In the genomic region with DNA sequence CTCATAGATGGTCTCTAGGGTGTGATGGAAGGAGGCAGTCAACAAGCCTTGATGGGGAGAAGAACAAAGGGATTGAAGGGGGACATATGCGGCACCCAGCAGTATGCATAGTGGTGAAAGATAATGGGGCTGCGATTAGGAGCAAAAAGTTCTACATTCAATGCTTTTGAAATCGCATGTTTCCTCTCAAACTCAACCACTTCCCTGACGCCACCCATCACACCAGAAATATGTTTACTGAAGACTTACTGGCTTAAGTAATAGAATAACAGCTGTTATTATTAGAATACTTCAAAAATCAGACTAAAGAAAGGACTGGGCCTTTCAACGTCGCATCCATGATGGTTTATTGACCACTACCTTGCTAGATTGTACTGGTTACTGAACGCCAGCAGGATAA, we compare ENCODE assay signal across 1 cellular context.
TF ChIP-seq lines count a peak whose summit lies in the region.

No MANE protein-coding gene starts in this region.

TF ChIP-seq in HepG2, 621 proteins besides CTCF, POLR2A, EP300 and RAD21:
- TF ChIP-seq, protein P1, sequence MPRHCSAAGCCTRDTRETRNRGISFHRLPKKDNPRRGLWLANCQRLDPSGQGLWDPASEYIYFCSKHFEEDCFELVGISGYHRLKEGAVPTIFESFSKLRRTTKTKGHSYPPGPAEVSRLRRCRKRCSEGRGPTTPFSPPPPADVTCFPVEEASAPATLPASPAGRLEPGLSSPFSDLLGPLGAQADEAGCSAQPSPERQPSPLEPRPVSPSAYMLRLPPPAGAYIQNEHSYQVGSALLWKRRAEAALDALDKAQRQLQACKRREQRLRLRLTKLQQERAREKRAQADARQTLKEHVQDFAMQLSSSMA (CRISPR knock-in tag; IDR thresholded peaks at IDR 0.05), result no peak
- TF ChIP-seq, protein P2, sequence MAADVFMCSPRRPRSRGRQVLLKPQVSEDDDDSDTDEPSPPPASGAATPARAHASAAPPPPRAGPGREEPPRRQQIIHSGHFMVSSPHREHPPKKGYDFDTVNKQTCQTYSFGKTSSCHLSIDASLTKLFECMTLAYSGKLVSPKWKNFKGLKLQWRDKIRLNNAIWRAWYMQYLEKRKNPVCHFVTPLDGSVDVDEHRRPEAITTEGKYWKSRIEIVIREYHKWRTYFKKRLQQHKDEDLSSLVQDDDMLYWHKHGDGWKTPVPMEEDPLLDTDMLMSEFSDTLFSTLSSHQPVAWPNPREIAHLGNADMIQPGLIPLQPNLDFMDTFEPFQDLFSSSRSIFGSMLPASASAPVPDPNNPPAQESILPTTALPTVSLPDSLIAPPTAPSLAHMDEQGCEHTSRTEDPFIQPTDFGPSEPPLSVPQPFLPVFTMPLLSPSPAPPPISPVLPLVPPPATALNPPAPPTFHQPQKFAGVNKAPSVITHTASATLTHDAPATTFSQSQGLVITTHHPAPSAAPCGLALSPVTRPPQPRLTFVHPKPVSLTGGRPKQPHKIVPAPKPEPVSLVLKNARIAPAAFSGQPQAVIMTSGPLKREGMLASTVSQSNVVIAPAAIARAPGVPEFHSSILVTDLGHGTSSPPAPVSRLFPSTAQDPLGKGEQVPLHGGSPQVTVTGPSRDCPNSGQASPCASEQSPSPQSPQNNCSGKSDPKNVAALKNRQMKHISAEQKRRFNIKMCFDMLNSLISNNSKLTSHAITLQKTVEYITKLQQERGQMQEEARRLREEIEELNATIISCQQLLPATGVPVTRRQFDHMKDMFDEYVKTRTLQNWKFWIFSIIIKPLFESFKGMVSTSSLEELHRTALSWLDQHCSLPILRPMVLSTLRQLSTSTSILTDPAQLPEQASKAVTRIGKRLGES (CRISPR knock-in tag; IDR thresholded peaks at IDR 0.05; ENCODE audit: borderline replicate concordance), result no peak
- TF ChIP-seq NRL (CRISPR knock-in tag; IDR thresholded peaks at IDR 0.05; ENCODE audit: borderline replicate concordance) (no peak), NFRKB (IDR thresholded peaks at IDR 0.05) (no peak), HNF4A (CRISPR knock-in tag; IDR thresholded peaks at IDR 0.05) (no peak), ZNF572 (CRISPR knock-in tag; IDR thresholded peaks at IDR 0.05) (no peak), ASH2L (IDR thresholded peaks at IDR 0.05; ENCODE audit: insufficient read length, low read depth, low read length) (no peak), NR2F1 (CRISPR knock-in tag; IDR thresholded peaks at IDR 0.05) (no peak), RXRA (CRISPR knock-in tag; IDR thresholded peaks at IDR 0.05) (no peak), FOXA3 (CRISPR knock-in tag; IDR thresholded peaks at IDR 0.05) (no peak), SNAI1 (CRISPR knock-in tag; IDR thresholded peaks at IDR 0.05; ENCODE audit: borderline replicate concordance) (no peak), ISX (CRISPR knock-in tag; conservative IDR thresholded peaks at IDR 0.05) (no peak), SOX6 (IDR thresholded peaks at IDR 0.05) (no peak), SOX6 (CRISPR knock-in tag; IDR thresholded peaks at IDR 0.05) (no peak), ZNF577 (CRISPR knock-in tag; IDR thresholded peaks at IDR 0.05; ENCODE audit: borderline replicate concordance, low read depth) (no peak)
- TF ChIP-seq, protein P3, sequence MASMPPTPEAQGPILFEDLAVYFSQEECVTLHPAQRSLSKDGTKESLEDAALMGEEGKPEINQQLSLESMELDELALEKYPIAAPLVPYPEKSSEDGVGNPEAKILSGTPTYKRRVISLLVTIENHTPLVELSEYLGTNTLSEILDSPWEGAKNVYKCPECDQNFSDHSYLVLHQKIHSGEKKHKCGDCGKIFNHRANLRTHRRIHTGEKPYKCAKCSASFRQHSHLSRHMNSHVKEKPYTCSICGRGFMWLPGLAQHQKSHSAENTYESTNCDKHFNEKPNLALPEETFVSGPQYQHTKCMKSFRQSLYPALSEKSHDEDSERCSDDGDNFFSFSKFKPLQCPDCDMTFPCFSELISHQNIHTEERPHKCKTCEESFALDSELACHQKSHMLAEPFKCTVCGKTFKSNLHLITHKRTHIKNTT (CRISPR knock-in tag; IDR thresholded peaks at IDR 0.05), result no peak
- TF ChIP-seq, protein P4, sequence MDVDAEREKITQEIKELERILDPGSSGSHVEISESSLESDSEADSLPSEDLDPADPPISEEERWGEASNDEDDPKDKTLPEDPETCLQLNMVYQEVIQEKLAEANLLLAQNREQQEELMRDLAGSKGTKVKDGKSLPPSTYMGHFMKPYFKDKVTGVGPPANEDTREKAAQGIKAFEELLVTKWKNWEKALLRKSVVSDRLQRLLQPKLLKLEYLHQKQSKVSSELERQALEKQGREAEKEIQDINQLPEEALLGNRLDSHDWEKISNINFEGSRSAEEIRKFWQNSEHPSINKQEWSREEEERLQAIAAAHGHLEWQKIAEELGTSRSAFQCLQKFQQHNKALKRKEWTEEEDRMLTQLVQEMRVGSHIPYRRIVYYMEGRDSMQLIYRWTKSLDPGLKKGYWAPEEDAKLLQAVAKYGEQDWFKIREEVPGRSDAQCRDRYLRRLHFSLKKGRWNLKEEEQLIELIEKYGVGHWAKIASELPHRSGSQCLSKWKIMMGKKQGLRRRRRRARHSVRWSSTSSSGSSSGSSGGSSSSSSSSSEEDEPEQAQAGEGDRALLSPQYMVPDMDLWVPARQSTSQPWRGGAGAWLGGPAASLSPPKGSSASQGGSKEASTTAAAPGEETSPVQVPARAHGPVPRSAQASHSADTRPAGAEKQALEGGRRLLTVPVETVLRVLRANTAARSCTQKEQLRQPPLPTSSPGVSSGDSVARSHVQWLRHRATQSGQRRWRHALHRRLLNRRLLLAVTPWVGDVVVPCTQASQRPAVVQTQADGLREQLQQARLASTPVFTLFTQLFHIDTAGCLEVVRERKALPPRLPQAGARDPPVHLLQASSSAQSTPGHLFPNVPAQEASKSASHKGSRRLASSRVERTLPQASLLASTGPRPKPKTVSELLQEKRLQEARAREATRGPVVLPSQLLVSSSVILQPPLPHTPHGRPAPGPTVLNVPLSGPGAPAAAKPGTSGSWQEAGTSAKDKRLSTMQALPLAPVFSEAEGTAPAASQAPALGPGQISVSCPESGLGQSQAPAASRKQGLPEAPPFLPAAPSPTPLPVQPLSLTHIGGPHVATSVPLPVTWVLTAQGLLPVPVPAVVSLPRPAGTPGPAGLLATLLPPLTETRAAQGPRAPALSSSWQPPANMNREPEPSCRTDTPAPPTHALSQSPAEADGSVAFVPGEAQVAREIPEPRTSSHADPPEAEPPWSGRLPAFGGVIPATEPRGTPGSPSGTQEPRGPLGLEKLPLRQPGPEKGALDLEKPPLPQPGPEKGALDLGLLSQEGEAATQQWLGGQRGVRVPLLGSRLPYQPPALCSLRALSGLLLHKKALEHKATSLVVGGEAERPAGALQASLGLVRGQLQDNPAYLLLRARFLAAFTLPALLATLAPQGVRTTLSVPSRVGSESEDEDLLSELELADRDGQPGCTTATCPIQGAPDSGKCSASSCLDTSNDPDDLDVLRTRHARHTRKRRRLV (CRISPR knock-in tag; IDR thresholded peaks at IDR 0.05), result no peak
- TF ChIP-seq, protein P5, sequence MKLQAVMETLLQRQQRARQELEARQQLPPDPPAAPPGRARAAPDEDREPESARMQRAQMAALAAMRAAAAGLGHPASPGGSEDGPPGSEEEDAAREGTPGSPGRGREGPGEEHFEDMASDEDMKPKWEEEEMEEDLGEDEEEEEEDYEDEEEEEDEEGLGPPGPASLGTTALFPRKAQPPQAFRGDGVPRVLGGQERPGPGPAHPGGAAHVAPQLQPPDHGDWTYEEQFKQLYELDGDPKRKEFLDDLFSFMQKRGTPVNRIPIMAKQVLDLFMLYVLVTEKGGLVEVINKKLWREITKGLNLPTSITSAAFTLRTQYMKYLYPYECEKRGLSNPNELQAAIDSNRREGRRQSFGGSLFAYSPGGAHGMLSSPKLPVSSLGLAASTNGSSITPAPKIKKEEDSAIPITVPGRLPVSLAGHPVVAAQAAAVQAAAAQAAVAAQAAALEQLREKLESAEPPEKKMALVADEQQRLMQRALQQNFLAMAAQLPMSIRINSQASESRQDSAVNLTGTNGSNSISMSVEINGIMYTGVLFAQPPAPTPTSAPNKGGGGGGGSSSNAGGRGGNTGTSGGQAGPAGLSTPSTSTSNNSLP (IDR thresholded peaks at IDR 0.05; ENCODE audit: low read depth, low read length), result no peak
- TF ChIP-seq, protein P6, sequence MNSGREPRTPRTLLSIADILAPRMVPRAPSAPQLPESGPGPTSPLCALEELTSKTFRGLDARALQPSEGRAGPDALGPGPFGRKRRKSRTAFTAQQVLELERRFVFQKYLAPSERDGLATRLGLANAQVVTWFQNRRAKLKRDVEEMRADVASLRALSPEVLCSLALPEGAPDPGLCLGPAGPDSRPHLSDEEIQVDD (CRISPR knock-in tag; IDR thresholded peaks at IDR 0.05; ENCODE audit: borderline replicate concordance), result no peak
TF ChIP-seq in HepG2: peak in this region for 0.
